In the genomic region with DNA sequence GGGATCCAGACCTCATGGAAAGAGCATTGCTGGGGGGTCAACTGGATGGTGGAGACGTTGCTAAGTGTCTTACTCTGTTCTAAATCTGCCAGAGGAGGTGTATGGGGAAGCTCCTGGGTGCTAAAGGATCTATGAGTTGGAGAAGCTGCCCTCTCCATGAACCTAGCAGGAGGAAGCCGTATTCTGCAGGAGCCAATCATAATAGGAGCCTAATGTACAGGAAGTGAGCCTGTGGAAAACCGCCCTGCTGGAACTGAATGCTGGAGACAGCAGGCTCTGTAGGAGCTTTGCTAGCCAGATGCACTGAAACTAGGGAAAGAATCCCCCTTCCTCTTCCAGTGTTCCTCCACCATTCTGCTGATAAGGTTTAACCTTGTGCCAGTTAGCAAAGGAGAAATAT, we compare ENCODE assay signal across 11 cellular contexts. TPM values are rescaled to one million over a fixed set of nuclear protein-coding genes. Genes with fewer than 3 reads are reported as not detected.
DNase-seq lines count a peak whose midpoint lies in the region; ATAC-seq and TF ChIP-seq lines count a peak whose summit lies in the region.
"Had no signal": no experiment of that assay in that cellular context is flagged by ENCODE, and none has a peak within 500 bp of the region (broad histone marks: within the 10 kb centered on the region; RNA-seq: fewer than 3 reads in every experiment).

No MANE protein-coding gene starts in this region.

- DNase-seq in DMS 273 (lab: John Stamatoyannopoulos, UW; ENCODE audit: unreplicated experiment) (peak; percentile 66), DMS 273 treated with DMSO at 0.1 percent for 48 hours (lab: John Stamatoyannopoulos, UW) (no peak), memory B cell (ENCODE audit: low spot score in 2 of 2) (no peak), Calu3 (no peak), NCI-H1694 treated with DMSO at 0.1 percent for 48 hours (lab: John Stamatoyannopoulos, UW) (no peak)
- no peak for DNase-seq in activated T-cell treated with anti-CD3 and anti-CD28 coated beads, Interleukin-2, amount 50 U/mL, for 4 hours
- DNase-seq: activated CD4-positive, alpha-beta T cell treated with anti-CD3 and anti-CD28 coated beads, Interleukin-2, amount 10 ng/mL, durations not matched to agents 7 days and 5 days had no signal

- H2AFZ ChIP-seq in Loucy (ENCODE audit: low read length), result no peak overlapping the region

- BruUV-seq in Calu3 (replicated peaks; lab: Mats Ljungman, UMichigan), result no TSS peak

- H3K36me3 ChIP-seq in Loucy (ENCODE audit: insufficient read depth, low read length), result no peaks in the 10 kb centered on the region

- no peaks in the 10 kb centered on the region for H3K9me3 ChIP-seq in Loucy (ENCODE audit: insufficient read depth, low read depth, low read length)

- H3K4me3 ChIP-seq in Loucy (ENCODE audit: low read length, poor library complexity, severe bottlenecking), result no peak overlapping the region

- CTCF ChIA-PET in Calu3 (lab: Charles Lee), result no interaction called here

- H3K9me2 ChIP-seq in Loucy (replicated peaks; ENCODE audit: low read depth, low read length), result no peaks in the 10 kb centered on the region

- H3K27ac Mint-ChIP-seq in dendritic cell treated with granulocyte-macrophage colony-stimulating factor and Interleukin-4, amounts not matched to agents 40 ng/mL and 50 ng/mL, for 4 days, result peak overlapping the region; percentile 41
- H3K27ac Mint-ChIP-seq in memory B cell (peak overlapping the region; percentile 58), Calu3 (ENCODE audit: unreplicated experiment) (no peak overlapping the region)
- H3K27ac Mint-ChIP-seq: activated CD4-positive, alpha-beta T cell treated with anti-CD3 and anti-CD28 coated beads, Interleukin-2, amount 10 ng/mL, durations not matched to agents 7 days and 5 days had no signal

- ATAC-seq in memory B cell (ENCODE audit: low read depth), result no peak
- no peak for ATAC-seq in activated T-cell treated with anti-CD3 and anti-CD28 coated beads, Interleukin-2, amount 50 U/mL, for 4 hours

- H3K9me3 Mint-ChIP-seq in dendritic cell treated with granulocyte-macrophage colony-stimulating factor and Interleukin-4, amounts not matched to agents 40 ng/mL and 50 ng/mL, for 4 days, result no peaks in the 10 kb centered on the region
- H3K9me3 Mint-ChIP-seq in memory B cell, result no peaks in the 10 kb centered on the region
- H3K9me3 Mint-ChIP-seq in Calu3 (ENCODE audit: low read depth, unreplicated experiment), result no peaks in the 10 kb centered on the region
- H3K9me3 Mint-ChIP-seq in activated T-cell treated with anti-CD3 and anti-CD28 coated beads, Interleukin-2, amount 50 U/mL, for 4 hours, result no peaks in the 10 kb centered on the region
- H3K9me3 Mint-ChIP-seq: activated CD4-positive, alpha-beta T cell treated with anti-CD3 and anti-CD28 coated beads, Interleukin-2, amount 10 ng/mL, durations not matched to agents 7 days and 5 days had no signal

- peak overlapping the region; percentile 17 for H3K9ac ChIP-seq in Loucy (ENCODE audit: low read depth, low read length, poor library complexity, severe bottlenecking)

- peaks cover 18% of the 10 kb centered on the region for H3K4me1 Mint-ChIP-seq in dendritic cell treated with granulocyte-macrophage colony-stimulating factor and Interleukin-4, amounts not matched to agents 40 ng/mL and 50 ng/mL, for 4 days (ENCODE audit: low read depth)
- peaks cover 27% of the 10 kb centered on the region for H3K4me1 Mint-ChIP-seq in memory B cell
- peaks cover 15% of the 10 kb centered on the region for H3K4me1 Mint-ChIP-seq in Calu3 (ENCODE audit: low read depth, unreplicated experiment)
- H3K4me1 Mint-ChIP-seq in activated T-cell treated with anti-CD3 and anti-CD28 coated beads, Interleukin-2, amount 50 U/mL, for 4 hours (ENCODE audit: low read depth), result peaks cover 44% of the 10 kb centered on the region

- peak overlapping the region; percentile 40 for H3K4me2 ChIP-seq in Loucy (ENCODE audit: low read depth, low read length, poor library complexity, severe bottlenecking)

- H3K79me2 ChIP-seq in Loucy (ENCODE audit: insufficient read depth, low read length), result peaks cover 35% of the 10 kb centered on the region; the same call in 1 of the 2 replicates

- H3K36me3 Mint-ChIP-seq in dendritic cell treated with granulocyte-macrophage colony-stimulating factor and Interleukin-4, amounts not matched to agents 40 ng/mL and 50 ng/mL, for 4 days (ENCODE audit: low read depth), result peaks cover 49% of the 10 kb centered on the region
- H3K36me3 Mint-ChIP-seq in memory B cell, result peaks cover 3% of the 10 kb centered on the region
- peaks cover 18% of the 10 kb centered on the region for H3K36me3 Mint-ChIP-seq in Calu3 (ENCODE audit: insufficient read depth, unreplicated experiment)
- peaks cover 22% of the 10 kb centered on the region for H3K36me3 Mint-ChIP-seq in activated T-cell treated with anti-CD3 and anti-CD28 coated beads, Interleukin-2, amount 50 U/mL, for 4 hours (ENCODE audit: insufficient read depth)

- no peak for TF ChIP-seq CTCF in Loucy (conservative IDR thresholded peaks at IDR 0.05; ENCODE audit: low read length)
- no peak for TF ChIP-seq CTCF in Calu3 (IDR thresholded peaks at IDR 0.05; ENCODE audit: unreplicated experiment)

- H3F3A ChIP-seq in Loucy (ENCODE audit: low read depth), result no peaks in the 10 kb centered on the region

- no peaks in the 10 kb centered on the region for H3K27me3 ChIP-seq in Loucy (ENCODE audit: insufficient read depth, low read length, poor library complexity, severe bottlenecking)

- H3K4me3 Mint-ChIP-seq in dendritic cell treated with granulocyte-macrophage colony-stimulating factor and Interleukin-4, amounts not matched to agents 40 ng/mL and 50 ng/mL, for 4 days, result no peak overlapping the region
- H3K4me3 Mint-ChIP-seq in memory B cell, result no peak overlapping the region
- H3K4me3 Mint-ChIP-seq in Calu3 (ENCODE audit: low read depth, unreplicated experiment), result no peak overlapping the region
- no peak overlapping the region for H3K4me3 Mint-ChIP-seq in activated T-cell treated with anti-CD3 and anti-CD28 coated beads, Interleukin-2, amount 50 U/mL, for 4 hours
- H3K4me3 Mint-ChIP-seq: activated CD4-positive, alpha-beta T cell treated with anti-CD3 and anti-CD28 coated beads, Interleukin-2, amount 10 ng/mL, durations not matched to agents 7 days and 5 days had no signal

- peaks cover 11% of the 10 kb centered on the region for H4K20me1 ChIP-seq in Loucy (ENCODE audit: insufficient read depth, low read length, poor library complexity, severe bottlenecking)

- H3K27me3 Mint-ChIP-seq in dendritic cell treated with granulocyte-macrophage colony-stimulating factor and Interleukin-4, amounts not matched to agents 40 ng/mL and 50 ng/mL, for 4 days, result no peaks in the 10 kb centered on the region
- H3K27me3 Mint-ChIP-seq in memory B cell (no peaks in the 10 kb centered on the region), Calu3 (ENCODE audit: unreplicated experiment) (no peaks in the 10 kb centered on the region)
- H3K27me3 Mint-ChIP-seq in activated T-cell treated with anti-CD3 and anti-CD28 coated beads, Interleukin-2, amount 50 U/mL, for 4 hours (ENCODE audit: low read depth), result no peaks in the 10 kb centered on the region
- H3K27me3 Mint-ChIP-seq: activated CD4-positive, alpha-beta T cell treated with anti-CD3 and anti-CD28 coated beads, Interleukin-2, amount 10 ng/mL, durations not matched to agents 7 days and 5 days had no signal

- H3K4me1 ChIP-seq in Loucy (ENCODE audit: insufficient read depth, low read length, poor library complexity, severe bottlenecking), result peaks cover 13% of the 10 kb centered on the region

- intact Hi-C loops in dendritic cell treated with granulocyte-macrophage colony-stimulating factor and Interleukin-4, amounts not matched to agents 40 ng/mL and 50 ng/mL, for 4 days (cut with micrococcal nuclease), result no loop called here
- intact Hi-C loops in Calu3 (cut with micrococcal nuclease; ENCODE audit: unreplicated experiment), result no loop called here

RNA-seq across cellular contexts. Expression of a gene that starts 10.9 kb away (rescaled TPM):
- total RNA-seq in Calu3 (2022), result 21.2 and 24.3 TPM in 2 replicates
- total RNA-seq in activated T-cell treated with anti-CD3 and anti-CD28 coated beads, Interleukin-2, amount 50 U/mL, for 4 hours, result 10 to 100 TPM; 19.3 to 22.2 (median 19.5) TPM

RNA-seq across cellular contexts. Expression of a gene that starts 20.9 kb away (rescaled TPM):
- 50.0 and 54.0 TPM in 2 replicates for total RNA-seq in Calu3 (2022)
- total RNA-seq in activated T-cell treated with anti-CD3 and anti-CD28 coated beads, Interleukin-2, amount 50 U/mL, for 4 hours, result 10 to 100 TPM; 74.7 to 93.0 (median 86.3) TPM

RNA-seq across cellular contexts. Expression of a gene that starts 53.7 kb away (rescaled TPM):
- total RNA-seq in Calu3 (2022), result not detected in 2 replicates
- total RNA-seq in activated T-cell treated with anti-CD3 and anti-CD28 coated beads, Interleukin-2, amount 50 U/mL, for 4 hours, result not detected
- total RNA-seq: activated CD4-positive, alpha-beta T cell treated with anti-CD3 and anti-CD28 coated beads, Interleukin-2, amount 10 ng/mL, durations not matched to agents 7 days and 5 days; lower leg skin; RPMI7951 had no signal
